9 cellular contexts compared by ENCODE assay signal in genomic region chr11:9601876-9602199, GRCh38. TPM values are rescaled to one million over a fixed set of nuclear protein-coding genes. Genes with fewer than 3 reads are reported as not detected.
A peak's percentile ranks its signal among the peaks of the same experiment; 100 is the strongest.
DNase-seq lines count a peak whose midpoint lies in the region; ATAC-seq, FAIRE-seq and TF ChIP-seq lines count a peak whose summit lies in the region.
"Had no signal": no experiment of that assay in that cellular context is flagged by ENCODE, and none has a peak within 500 bp of the region (broad histone marks: within the 10 kb centered on the region; RNA-seq: fewer than 3 reads in every experiment).

No MANE protein-coding gene starts in this region.

- CTCF ChIA-PET in activated CD8-positive, alpha-beta T cell treated with anti-CD3 and anti-CD28 coated beads, Interleukin-2, amount 10 ng/mL, durations not matched to agents 7 days and 5 days (lab: Charles Lee), result interaction anchor here (0.7 to 3.2 kb wide), 16 partner anchors 9 to 645 kb away, joined by 3 to 62 read pairs (median 4); partner anchors contain the start of gene WEE1

- no peaks in the 10 kb centered on the region for H3K36me3 ChIP-seq in pancreas
- H3K36me3 ChIP-seq: ovary had no signal

- H3K27me3 Mint-ChIP-seq in activated CD8-positive, alpha-beta T cell treated with anti-CD3 and anti-CD28 coated beads, Interleukin-2, amount 10 ng/mL, durations not matched to agents 7 days and 5 days (ENCODE audit: low read depth), result peaks cover 10% of the 10 kb centered on the region
- H3K27me3 Mint-ChIP-seq in natural killer cell (ENCODE audit: low read depth in 2 of 2), result peaks cover 3 to 17% of the 10 kb centered on the region in 2 donors

- H3K4me3 Mint-ChIP-seq in activated CD8-positive, alpha-beta T cell treated with anti-CD3 and anti-CD28 coated beads, Interleukin-2, amount 10 ng/mL, durations not matched to agents 7 days and 5 days, result peak overlapping the region; percentile 72
- peak overlapping the region; percentile 80 for H3K4me3 Mint-ChIP-seq in natural killer cell

- DNase-seq in GM12865 (ENCODE audit: low read depth), result no peak
- no peak for DNase-seq in activated CD8-positive, alpha-beta T cell treated with anti-CD3 and anti-CD28 coated beads, Interleukin-2, amount 10 ng/mL, durations not matched to agents 7 days and 5 days
- no peak for DNase-seq in natural killer cell
- no peak for DNase-seq in pancreas
- DNase-seq in SKM-1 (lab: John Stamatoyannopoulos, UW; ENCODE audit: unreplicated experiment), result no peak
- DNase-seq: NCI-H1048, ovary had no signal

- 66 to 74% methylated on average over 5 of the region's 5 CpGs for WGBS in pancreas, 2 donors

- no peaks in the 10 kb centered on the region for H3K36me3 Mint-ChIP-seq in activated CD8-positive, alpha-beta T cell treated with anti-CD3 and anti-CD28 coated beads, Interleukin-2, amount 10 ng/mL, durations not matched to agents 7 days and 5 days (ENCODE audit: low read depth)
- H3K36me3 Mint-ChIP-seq in natural killer cell, result no peaks in the 10 kb centered on the region

- ATAC-seq in HG02588 (IDR thresholded peaks at IDR 0.05; ENCODE audit: unreplicated experiment) (peak; percentile 6), natural killer cell (peak; percentile 41 to 45 (median 44)), HG02970 (IDR thresholded peaks at IDR 0.05; ENCODE audit: low FRiP score, unreplicated experiment) (no peak), pancreas (no peak)
- ATAC-seq in activated CD8-positive, alpha-beta T cell treated with anti-CD3 and anti-CD28 coated beads, Interleukin-2, amount 10 ng/mL, durations not matched to agents 7 days and 5 days, result no peak

- H3K27ac ChIP-seq in pancreas, result no peak overlapping the region
- H3K27ac ChIP-seq: ovary had no signal

- H3K4me1 Mint-ChIP-seq in activated CD8-positive, alpha-beta T cell treated with anti-CD3 and anti-CD28 coated beads, Interleukin-2, amount 10 ng/mL, durations not matched to agents 7 days and 5 days (ENCODE audit: low read depth), result peaks cover 31% of the 10 kb centered on the region
- H3K4me1 Mint-ChIP-seq in natural killer cell, result peaks cover 27 to 31% of the 10 kb centered on the region in 2 donors

- POLR2A ChIA-PET in activated CD8-positive, alpha-beta T cell treated with anti-CD3 and anti-CD28 coated beads, Interleukin-2, amount 10 ng/mL, durations not matched to agents 7 days and 5 days (lab: Charles Lee), result interaction anchor here (0.7 to 3.0 kb wide), 4 partner anchors 11 to 29 kb away, joined by 3 to 24 read pairs (median 10); partner anchors contain the start of gene WEE1

- H3K9me3 Mint-ChIP-seq in activated CD8-positive, alpha-beta T cell treated with anti-CD3 and anti-CD28 coated beads, Interleukin-2, amount 10 ng/mL, durations not matched to agents 7 days and 5 days (ENCODE audit: insufficient read depth), result no peaks in the 10 kb centered on the region
- H3K9me3 Mint-ChIP-seq in natural killer cell, result no peaks in the 10 kb centered on the region

- TF ChIP-seq CTCF in GM12865 (IDR thresholded peaks at IDR 0.05; ENCODE audit: insufficient read depth, low read depth, low read length, missing control alignments), result no peak
- TF ChIP-seq CTCF in natural killer cell (IDR thresholded peaks at IDR 0.05), result no peak
- no peak for TF ChIP-seq CTCF in pancreas (IDR thresholded peaks at IDR 0.05)

- H3K4me3 ChIP-seq in GM12865 (ENCODE audit: low read depth, low read length), result peak overlapping the region; percentile 22
- H3K4me3 ChIP-seq in pancreas, result no peak overlapping the region
- H3K4me3 ChIP-seq: ovary had no signal

- no peaks in the 10 kb centered on the region for H3K27me3 ChIP-seq in pancreas
- H3K27me3 ChIP-seq: ovary had no signal

- intact Hi-C loops in natural killer cell (cut with micrococcal nuclease), result no loop called here
- intact Hi-C loops in pancreas (cut with DNase I), result no loop called here

- H3K4me1 ChIP-seq in pancreas, result no peaks in the 10 kb centered on the region

- no peak for FAIRE-seq in pancreas (lab: Jason Lieb, UNC)

- no peaks in the 10 kb centered on the region for H3K9me3 ChIP-seq in pancreas
- H3K9me3 ChIP-seq: ovary had no signal

- peak overlapping the region; percentile 71 for H3K27ac Mint-ChIP-seq in activated CD8-positive, alpha-beta T cell treated with anti-CD3 and anti-CD28 coated beads, Interleukin-2, amount 10 ng/mL, durations not matched to agents 7 days and 5 days
- H3K27ac Mint-ChIP-seq in natural killer cell, result peak overlapping the region; percentile 89 to 90

RNA-seq across cellular contexts. Expression of gene WEE1, which starts 28.4 kb away (rescaled TPM):
- total RNA-seq in activated CD8-positive, alpha-beta T cell treated with anti-CD3 and anti-CD28 coated beads, Interleukin-2, amount 10 ng/mL, durations not matched to agents 7 days and 5 days, result 10 to 100 TPM; 73.3 to 75.1 TPM
- total RNA-seq in natural killer cell (10 to 100 TPM; 17.1 to 20.8 (median 19.0) TPM), pancreas (10 to 100 TPM in 1 of 6 donors, 1 to 10 TPM in 5; 4.2 to 10.7 (median 6.2) TPM)
- polyA plus RNA-seq in pancreas, result 1 to 10 TPM; 2.6 to 7.8 TPM

Comparison
In these comparisons a context has a peak if more than half of its experiments do, and no peak if none do; other contexts are left out.
1. ATAC-seq: peak in HG02588 (single experiment) and natural killer cell (3 of 3); none in activated CD8-positive, alpha-beta T cell treated with anti-CD3 and anti-CD28 coated beads, Interleukin-2, amount 10 ng/mL, durations not matched to agents 7 days and 5 days (single experiment), HG02970 (single experiment) and pancreas (0 of 4).